11 cellular contexts compared by ENCODE assay signal in genomic region chr10:58662314-58662713, GRCh38.
DNase-seq lines count a peak whose midpoint lies in the region; TF ChIP-seq lines count a peak whose summit lies in the region.
"Had no signal": no experiment of that assay in that cellular context is flagged by ENCODE, and none has a peak within 500 bp of the region (broad histone marks: within the 10 kb centered on the region; RNA-seq: fewer than 3 reads in every experiment).

No MANE protein-coding gene starts in this region.

- TF ChIP-seq CTCF in epithelial cell of proximal tubule (conservative IDR thresholded peaks at IDR 0.05; ENCODE audit: low read depth, low read length) (no peak), osteocyte (IDR thresholded peaks at IDR 0.05) (no peak), GM10266 (IDR thresholded peaks at IDR 0.05; ENCODE audit: control insufficient read depth, insufficient read depth, low read depth, missing control alignments) (no peak)

- H3K9me3 Mint-ChIP-seq in osteocyte (ENCODE audit: unreplicated experiment) = peaks cover 9% of the 10 kb centered on the region

- H3K4me3 ChIP-seq in epithelial cell of proximal tubule (ENCODE audit: low read depth, low read length) = no peak overlapping the region

- peaks cover 11% of the 10 kb centered on the region for H3K36me3 Mint-ChIP-seq in osteocyte (ENCODE audit: unreplicated experiment)

- H3K27ac Mint-ChIP-seq in osteocyte (ENCODE audit: unreplicated experiment) = peak overlapping the region; percentile 78

- DNase-seq in EH (ENCODE audit: low read depth) = peak; percentile 88
- DNase-seq in NOMO-1 treated with dmso at 0.1 percent for 144 hours (lab: John Stamatoyannopoulos, UW; ENCODE audit: unreplicated experiment) = peak; percentile 2
- peak; percentile 95 for DNase-seq in epithelial cell of proximal tubule (ENCODE audit: low read depth)
- no peak for DNase-seq in osteocyte (ENCODE audit: extremely low spot score, unreplicated experiment)
- DNase-seq in NCI-H2029 (lab: John Stamatoyannopoulos, UW) = no peak
- no peak for DNase-seq in NCI-H2171 (lab: John Stamatoyannopoulos, UW)
- no peak for DNase-seq in GM10266 (ENCODE audit: extremely low spot score)
- no peak for DNase-seq in NCI-H1092 treated with DMSO at 0.1 percent for 48 hours (lab: John Stamatoyannopoulos, UW)
- DNase-seq: activated T-cell treated with anti-CD3 and anti-CD28 coated beads, Interleukin-2, amount 50 U/mL, for 1 hour; DMS79; stimulated activated CD4-positive, alpha-beta T cell treated with anti-CD3 and anti-CD28 coated beads, Interleukin-4, amount 100 ng/mL, for 24 hours had no signal

- H3K27me3 Mint-ChIP-seq in osteocyte (ENCODE audit: unreplicated experiment) = no peaks in the 10 kb centered on the region

- peak overlapping the region; percentile 38 for H3K4me3 Mint-ChIP-seq in osteocyte (ENCODE audit: unreplicated experiment)

- peaks cover 65% of the 10 kb centered on the region for H3K4me1 Mint-ChIP-seq in osteocyte (ENCODE audit: unreplicated experiment)

Comparison
In these comparisons a context has a peak if more than half of its experiments do, and no peak if none do; other contexts are left out.
1. DNase-seq: peak in EH (single experiment), NOMO-1 treated with dmso at 0.1 percent for 144 hours (single experiment) and epithelial cell of proximal tubule (single experiment); none in osteocyte (single experiment), NCI-H2029 (single experiment), NCI-H2171 (single experiment), GM10266 (single experiment) and NCI-H1092 treated with DMSO at 0.1 percent for 48 hours (single experiment).